Comparison of ENCODE assay signal across 20 cellular contexts in the genomic region with DNA sequence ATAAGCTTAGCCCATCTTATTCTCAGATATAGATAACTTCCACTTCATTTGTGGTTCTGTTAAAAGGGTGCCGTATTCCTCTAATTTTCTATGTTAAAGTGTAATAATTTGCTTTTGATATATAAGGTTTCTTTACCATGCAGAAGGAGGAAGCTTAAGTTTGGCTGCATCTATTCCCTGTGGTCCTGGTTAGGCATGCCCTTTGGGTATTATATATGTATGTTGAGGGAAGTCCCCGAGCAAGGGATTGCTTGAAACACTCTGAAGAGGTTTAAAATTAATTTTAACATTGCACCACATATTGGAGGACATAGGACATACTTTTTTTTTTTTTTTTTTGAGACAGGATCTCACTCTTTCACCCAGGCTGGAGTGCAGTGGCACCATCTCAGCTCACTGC.
"Had no signal": no experiment of that assay in that cellular context is flagged by ENCODE, and none has a peak within 500 bp of the region (broad histone marks: within the 10 kb centered on the region; RNA-seq: fewer than 3 reads in every experiment).

No MANE protein-coding gene starts in this region.

- DNase-seq: hippocampal formation; kidney glomerular epithelial cell; midbrain; naive thymus-derived CD4-positive, alpha-beta T cell; right lobe of liver; stimulated activated CD4-positive, alpha-beta T cell treated with anti-CD3 and anti-CD28 coated beads, Interleukin-1b, Interleukin-23, amount 100 ng/mL, for 48 hours; stimulated activated CD4-positive, alpha-beta T cell treated with anti-CD3 and anti-CD28 coated beads, Interleukin-2, amount 100 ng/mL, for 48 hours; stimulated activated CD4-positive, alpha-beta T cell treated with anti-CD3 and anti-CD28 coated beads, Interleukin-4, amount 100 ng/mL, for 4 hours; stimulated activated CD8-positive, alpha-beta memory T cell treated with anti-CD3 and anti-CD28 coated beads, Interleukin-4, amount 100 ng/mL, for 48 hours; stimulated activated naive CD8-positive, alpha-beta T cell treated with anti-CD3 and anti-CD28 coated beads, Interleukin-15, Interleukin-2, amounts not matched to agents 100 U/mL and 50 U/mL, for 24 hours; tibial artery; trophoblast cell; upper lobe of right lung had no signal

- H3K4me3 ChIP-seq: lung, mucosa of descending colon, right atrium auricular region, right lobe of liver, smooth muscle cell, stomach, thoracic aorta, tibial artery, upper lobe of right lung had no signal

- H3K79me2 ChIP-seq: parathyroid adenoma had no signal

- H3K4me2 ChIP-seq: smooth muscle cell had no signal

- H3K9ac ChIP-seq: parathyroid adenoma had no signal

- H3K27ac ChIP-seq: parathyroid adenoma, right atrium auricular region, right lobe of liver, stomach, thoracic aorta, tibial artery, upper lobe of right lung had no signal

- H3K36me3 ChIP-seq: right atrium auricular region, right lobe of liver, stomach, thoracic aorta, tibial artery, upper lobe of right lung had no signal

- H3K9me3 ChIP-seq: mucosa of descending colon, right atrium auricular region, right lobe of liver, stomach, thoracic aorta, tibial artery, upper lobe of right lung had no signal

- H3K27me3 ChIP-seq: right atrium auricular region, right lobe of liver, stomach, tibial artery, upper lobe of right lung had no signal

- H2AFZ ChIP-seq: parathyroid adenoma had no signal

- H3K4me1 ChIP-seq: parathyroid adenoma, right lobe of liver, upper lobe of right lung had no signal
